In the genomic region with DNA sequence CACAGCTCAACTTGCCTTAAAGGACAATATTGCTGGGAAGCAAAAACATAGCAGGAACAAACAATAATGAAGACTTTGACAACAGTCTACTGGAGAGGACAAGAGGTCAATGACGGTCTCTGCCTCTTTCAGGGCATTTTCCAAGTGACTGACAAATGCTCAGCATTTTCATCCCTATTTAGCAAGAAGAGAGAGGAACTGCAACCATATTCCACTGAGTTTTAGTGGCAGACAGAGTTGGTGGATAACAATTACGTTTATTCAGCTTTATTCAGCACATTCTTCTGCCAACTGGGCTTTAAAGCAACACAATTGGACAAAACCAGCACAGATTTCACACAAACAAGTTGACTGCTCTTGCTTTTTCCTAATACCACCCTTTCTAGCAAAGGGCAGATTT, we compare ENCODE assay signal across 24 cellular contexts.
"Had no signal": no experiment of that assay in that cellular context is flagged by ENCODE, and none has a peak within 500 bp of the region (broad histone marks: within the 10 kb centered on the region; RNA-seq: fewer than 3 reads in every experiment).

No MANE protein-coding gene starts in this region.

- H3K27me3 ChIP-seq: foreskin keratinocyte, right lobe of liver, suprapubic skin, tibial nerve, uterus had no signal

- H3K9me3 ChIP-seq: right lobe of liver, suprapubic skin, tibial nerve, uterus had no signal

- H3K27me3 Mint-ChIP-seq: memory B cell had no signal

- H3K36me3 ChIP-seq: right lobe of liver, suprapubic skin, tibial nerve, uterus, WERI-Rb-1 had no signal

- H3K4me2 ChIP-seq: smooth muscle cell had no signal

- H3K36me3 Mint-ChIP-seq: activated naive CD4-positive, alpha-beta T cell treated with anti-CD3 and anti-CD28 coated beads, Interleukin-2, amount 50 U/mL, for 72 hours; brain; memory B cell; natural killer cell had no signal

- H3K27ac Mint-ChIP-seq: activated naive CD4-positive, alpha-beta T cell treated with anti-CD3 and anti-CD28 coated beads, Interleukin-2, amount 50 U/mL, for 72 hours; memory B cell; natural killer cell had no signal

- H3K4me1 Mint-ChIP-seq: memory B cell, natural killer cell had no signal

- H3K27ac ChIP-seq: foreskin keratinocyte, right lobe of liver, suprapubic skin, uterus, WERI-Rb-1 had no signal

- H3K4me3 Mint-ChIP-seq: brain, memory B cell, natural killer cell had no signal

- H3K4me1 ChIP-seq: foreskin keratinocyte, right lobe of liver, suprapubic skin, uterus had no signal

- ATAC-seq: activated naive CD4-positive, alpha-beta T cell treated with anti-CD3 and anti-CD28 coated beads, Interleukin-2, amount 50 U/mL, for 72 hours; foreskin keratinocyte; natural killer cell; right lobe of liver had no signal

- H3K9me3 Mint-ChIP-seq: activated naive CD4-positive, alpha-beta T cell treated with anti-CD3 and anti-CD28 coated beads, Interleukin-2, amount 50 U/mL, for 72 hours; memory B cell had no signal

- DNase-seq: activated gamma-delta T cell treated with Interleukin-2 at 50 U/mL for 16 hours; activated T-cell treated with anti-CD3 and anti-CD28 coated beads, Interleukin-2, amount 50 U/mL, for 1 hour; aorta; caudate nucleus; dermis blood vessel endothelial cell; effector CD8-positive, alpha-beta T cell; erythroblast; foreskin keratinocyte; left cardiac atrium; natural killer cell; posterior cingulate gyrus; right lobe of liver; stimulated activated CD4-positive, alpha-beta T cell treated with anti-CD3 and anti-CD28 coated beads, Interleukin-15, amount 100 ng/mL, for 24 hours; stimulated activated CD8-positive, alpha-beta memory T cell treated with anti-CD3 and anti-CD28 coated beads, Interleukin-4, amount 100 ng/mL, for 48 hours; stimulated activated naive CD4-positive, alpha-beta T cell treated with Interleukin-2 at 50 U/mL for 16 hours; T-helper 1 cell; uterus; WERI-Rb-1 had no signal

- H3K4me3 ChIP-seq: right lobe of liver, smooth muscle cell, suprapubic skin, tibial nerve, uterus had no signal
